In the genomic region with DNA sequence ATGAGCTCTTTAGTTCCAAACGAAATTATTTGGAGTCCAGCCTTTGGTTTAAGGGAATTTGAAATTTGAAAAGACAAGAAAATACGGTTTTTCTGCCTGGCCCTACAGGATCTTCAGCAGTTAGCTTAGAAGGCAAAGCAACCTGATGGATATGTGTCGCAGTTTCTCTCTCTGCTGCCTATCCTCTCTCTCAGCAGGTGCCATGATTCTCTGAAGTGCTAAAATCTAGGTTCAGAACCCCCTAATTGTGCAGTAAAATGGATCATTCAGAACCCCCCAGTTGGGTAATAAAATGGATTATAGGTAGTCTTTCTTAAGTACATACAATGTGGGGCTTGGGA, we compare ENCODE assay signal across 8 cellular contexts. TPM values are rescaled to one million over a fixed set of nuclear protein-coding genes. Genes with fewer than 3 reads are reported as not detected.
DNase-seq lines count a peak whose midpoint lies in the region; ATAC-seq, FAIRE-seq and TF ChIP-seq lines count a peak whose summit lies in the region.

No MANE protein-coding gene starts in this region.

- H3K4me1 ChIP-seq in K562 (replicated peaks in 1 of 2; ENCODE audit: control insufficient read depth in 2 of 2, insufficient read depth in 2 of 2, low read length in 2 of 2) (peaks cover 3 to 7% of the 10 kb centered on the region in 2 experiments; a peak in 1 of 5 replicates), mucosa of rectum (ENCODE audit: control insufficient read depth in 2 of 2, insufficient read depth in 2 of 2, low read length in 2 of 2) (peaks cover 0 to 15% of the 10 kb centered on the region in 2 donors)

- no peaks in the 10 kb centered on the region for H3K9me1 ChIP-seq in K562 (ENCODE audit: control insufficient read depth, insufficient read depth, low read length)

- H3K79me2 ChIP-seq in K562 (ENCODE audit: control insufficient read depth, insufficient read depth, low read length), result peaks cover 42% of the 10 kb centered on the region

- DNase-seq in K562 (ENCODE audit: extremely low read depth in 1 of 4, low spot score in 3 of 4), result no peak
- DNase-seq in NCI-H2227 (lab: John Stamatoyannopoulos, UW; ENCODE audit: unreplicated experiment), result no peak
- no peak for DNase-seq in G401 (ENCODE audit: low spot score)
- DNase-seq in kidney glomerular epithelial cell (lab: John Stamatoyannopoulos, UW), result no peak
- DNase-seq in hippocampal formation (lab: John Stamatoyannopoulos, UW), result no peak

- H3K9me3 ChIP-seq in K562 (replicated peaks; ENCODE audit: control insufficient read depth, insufficient read depth, low read depth, low read length) (no peaks in the 10 kb centered on the region), mucosa of rectum (ENCODE audit: control insufficient read depth in 2 of 2, low read length in 2 of 2) (no peaks in the 10 kb centered on the region)

- intact Hi-C loops in K562 (cut with micrococcal nuclease), result no loop called here

- in situ Hi-C loops in K562 (cut with MboI), result loop anchor here (25.0 kb wide), 1 partner anchor 1640 kb away; no protein-coding TSS in a partner anchor
- in situ Hi-C loops in G401 (cut with HindIII; ENCODE audit: low sequenced_read_pairs), result no loop called here

- TSS peak; percentile 72 for BruUV-seq in K562 (replicated peaks; lab: Mats Ljungman, UMichigan)

- H3K9ac ChIP-seq in K562 (ENCODE audit: insufficient read depth in 1 of 2, low read depth in 2 of 2, low read length in 2 of 2), result peak overlapping the region; percentile 99 to 100
- peak overlapping the region in 1 of 2 donors; percentile 44 for H3K9ac ChIP-seq in mucosa of rectum (ENCODE audit: low read depth in 1 of 2, low read length in 2 of 2)

- POLR2A ChIA-PET in K562 (lab: Yijun Ruan, JAX), result interaction anchor here (0.6 to 1.4 kb wide), 9 partner anchors 8 to 427 kb away, joined by 3 to 7 read pairs (median 3); no protein-coding TSS in a partner anchor

- TF ChIP-seq EP300 in K562 (IDR thresholded peaks at IDR 0.05; ENCODE audit: low read length), result no peak

- peak overlapping the region; percentile 99 for H2AFZ ChIP-seq in K562 (ENCODE audit: low read depth, low read length)

- peak overlapping the region; percentile 99 for H3K27ac ChIP-seq in K562 (ENCODE audit: extremely low read depth, low read depth, low read length)
- H3K27ac ChIP-seq in mucosa of rectum (ENCODE audit: low read depth in 2 of 2, low read length in 2 of 2), result no peak overlapping the region

- ATAC-seq in GM19438 (IDR thresholded peaks at IDR 0.05; ENCODE audit: low read depth, unreplicated experiment) (peak; percentile 24), HG03159 (IDR thresholded peaks at IDR 0.05; ENCODE audit: unreplicated experiment) (peak; percentile 25), K562 (peak; percentile 7)

- H3K27me3 ChIP-seq in K562 (ENCODE audit: control insufficient read depth in 2 of 2, insufficient read depth in 2 of 2, low read length in 2 of 2) (no peaks in the 10 kb centered on the region), mucosa of rectum (ENCODE audit: control insufficient read depth in 2 of 2, insufficient read depth in 2 of 2, low read length in 2 of 2) (no peaks in the 10 kb centered on the region)

- TF ChIP-seq POLR2A in K562 (conservative IDR thresholded peaks at IDR 0.05), result no peak

- H3K4me3 ChIP-seq in K562, result peak overlapping the region; percentile 76
- H3K4me3 ChIP-seq in mucosa of rectum (ENCODE audit: low read length in 2 of 2), result peak overlapping the region; percentile 72 to 92

- H4K20me1 ChIP-seq in K562 (replicated peaks; ENCODE audit: control insufficient read depth, insufficient read depth, low read length), result no peaks in the 10 kb centered on the region

- CTCF ChIA-PET in K562 (lab: Yijun Ruan, JAX; ENCODE audit: low intra/inter-chr PET ratio), result no interaction called here

- H3K36me3 ChIP-seq in K562 (ENCODE audit: control insufficient read depth, insufficient read depth, low read length), result peaks cover 18% of the 10 kb centered on the region; the same call in 2 of the 3 replicates
- H3K36me3 ChIP-seq in mucosa of rectum (ENCODE audit: control insufficient read depth in 2 of 2, insufficient read depth in 2 of 2, low read length in 2 of 2), result no peaks in the 10 kb centered on the region

- FAIRE-seq in K562 (lab: Jason Lieb, UNC), result no peak

- 0% methylated on average over 3 of the region's 3 CpGs for WGBS in K562 (ENCODE audit: insufficient coverage, low coverage, missing lambda C conversion rate)

- peak overlapping the region; percentile 93 for H3K4me2 ChIP-seq in K562 (ENCODE audit: insufficient read depth, low read length)

- no peak for TF ChIP-seq CTCF in K562 (IDR thresholded peaks at IDR 0.05 in 2 of 3, conservative IDR thresholded peaks at IDR 0.05 in 1 of 3; ENCODE audit: insufficient read depth in 2 of 3, low read depth in 1 of 3, low read length in 3 of 3)

- no peak for TF ChIP-seq RAD21 in K562 (CRISPR knock-in tag; conservative IDR thresholded peaks at IDR 0.05 in 1 of 2, IDR thresholded peaks at IDR 0.05 in 1 of 2)

TF ChIP-seq in K562, 482 proteins besides CTCF, POLR2A, EP300 and RAD21 (continues in another document):
- TF ChIP-seq NFE2 (IDR thresholded peaks at IDR 0.05; ENCODE audit: low read depth) (no peak), NRF1 (conservative IDR thresholded peaks at IDR 0.05 in 1 of 2, IDR thresholded peaks at IDR 0.05 in 1 of 2) (peak; percentile 20 to 44; a peak in 2 of 4 replicates), FOXK2 (conservative IDR thresholded peaks at IDR 0.05 in 1 of 2, IDR thresholded peaks at IDR 0.05 in 1 of 2; ENCODE audit: low read depth in 2 of 2) (0 out of 4 replicates have a peak, but pooled peaks of 1 of the 2 experiments have one; percentile 4)

RNA-seq across cellular contexts. Expression of gene DEPDC1, which starts 0.4 kb away (rescaled TPM):
- 6.6 and 54.0 TPM in 2 replicates for total RNA-seq in K562 (2011; cell fraction: chromatin; rRNA removed; ENCODE audit: low replicate concordance)
- 3.8 and 6.1 TPM in 2 replicates for total RNA-seq in K562 (2011; cell fraction: nucleolus; rRNA removed)
- 10.5 and 16.3 TPM in 2 replicates for total RNA-seq in K562 (2011; cell fraction: nucleoplasm; rRNA removed)
- total RNA-seq in K562 (2014; rRNA removed) (13.3 and 17.8 TPM in 2 replicates), K562 (2014; rRNA removed; fragmentation: Illumina TruSeq; extraction: Trizol) (28.3 and 35.2 TPM in 2 replicates), K562 (2015; rRNA removed; fragmentation: Illumina TruSeq; extraction: Trizol) (19.3 and 22.8 TPM in 2 replicates), K562 (2021) (24.0 and 25.2 TPM in 2 replicates)
- polyA plus RNA-seq in K562 (2011; rRNA removed) (15.2 and 16.6 TPM in 2 replicates), K562 (2014; fragmentation: Illumina TruSeq; extraction: Trizol) (20.4 and 25.7 TPM in 2 replicates), K562 (2014; fragmentation: Nextera tagmentation; extraction: Ambion mirVana) (10 to 100 TPM in 1 of 2 experiments, 1 to 10 TPM in 1; 9.9 to 14.3 TPM), K562 (2014; rRNA removed) (9.4 and 12.1 TPM in 2 replicates)
- polyA plus RNA-seq in K562 (2011; cell fraction: cytosol; rRNA removed), result 1.9 and 5.7 TPM in 2 replicates
- 11.2 and 18.3 TPM in 2 replicates for polyA plus RNA-seq in K562 (2011; cell fraction: nucleus; rRNA removed)
- 11.6 and 14.9 TPM in 2 replicates for polyA plus RNA-seq in K562 (2012)
- 27.3 and 31.7 TPM in 2 replicates for polyA minus RNA-seq in K562 (2011; rRNA and poly(A)+ RNA removed)
- 17.5 and 17.8 TPM in 2 replicates for polyA minus RNA-seq in K562 (2011; cell fraction: cytosol; rRNA and poly(A)+ RNA removed)
- polyA minus RNA-seq in K562 (2011; cell fraction: nucleus; rRNA and poly(A)+ RNA removed), result 14.1 and 29.9 TPM in 2 replicates
- total RNA-seq in G401 (2014; rRNA removed; shearing (Covaris generic)), result 30.0 and 62.9 TPM in 2 replicates

RNA-seq across cellular contexts. Expression of gene RPE65, which starts 47.6 kb away (rescaled TPM):
- not detected in 2 replicates for total RNA-seq in K562 (2011; cell fraction: chromatin; rRNA removed; ENCODE audit: low replicate concordance)
- total RNA-seq in K562 (2011; cell fraction: nucleolus; rRNA removed), result not detected in 2 replicates
- total RNA-seq in K562 (2011; cell fraction: nucleoplasm; rRNA removed), result not detected in 2 replicates
- total RNA-seq in K562 (2014; rRNA removed) (not detected in 2 replicates), K562 (2014; rRNA removed; fragmentation: Illumina TruSeq; extraction: Trizol) (not detected in 2 replicates), K562 (2015; rRNA removed; fragmentation: Illumina TruSeq; extraction: Trizol) (not detected in 2 replicates), K562 (2021) (not detected in 2 replicates)
- polyA plus RNA-seq in K562 (2011; rRNA removed) (not detected in 2 replicates), K562 (2014; fragmentation: Illumina TruSeq; extraction: Trizol) (not detected in 2 replicates), K562 (2014; fragmentation: Nextera tagmentation; extraction: Ambion mirVana) (under 1 TPM in 1 of 2 experiments, not detected in 1; 0.14 TPM), K562 (2014; rRNA removed) (not detected in 2 replicates)
- polyA plus RNA-seq in K562 (2011; cell fraction: cytosol; rRNA removed), result not detected in 2 replicates
- polyA plus RNA-seq in K562 (2011; cell fraction: nucleus; rRNA removed), result not detected in 2 replicates
- not detected in 2 replicates for polyA plus RNA-seq in K562 (2012)
- not detected in 2 replicates for polyA minus RNA-seq in K562 (2011; rRNA and poly(A)+ RNA removed)
- polyA minus RNA-seq in K562 (2011; cell fraction: cytosol; rRNA and poly(A)+ RNA removed), result not detected in 2 replicates
- not detected in 2 replicates for polyA minus RNA-seq in K562 (2011; cell fraction: nucleus; rRNA and poly(A)+ RNA removed)
- total RNA-seq in G401 (2014; rRNA removed; shearing (Covaris generic)), result not detected in 2 replicates
